In the genomic region with DNA sequence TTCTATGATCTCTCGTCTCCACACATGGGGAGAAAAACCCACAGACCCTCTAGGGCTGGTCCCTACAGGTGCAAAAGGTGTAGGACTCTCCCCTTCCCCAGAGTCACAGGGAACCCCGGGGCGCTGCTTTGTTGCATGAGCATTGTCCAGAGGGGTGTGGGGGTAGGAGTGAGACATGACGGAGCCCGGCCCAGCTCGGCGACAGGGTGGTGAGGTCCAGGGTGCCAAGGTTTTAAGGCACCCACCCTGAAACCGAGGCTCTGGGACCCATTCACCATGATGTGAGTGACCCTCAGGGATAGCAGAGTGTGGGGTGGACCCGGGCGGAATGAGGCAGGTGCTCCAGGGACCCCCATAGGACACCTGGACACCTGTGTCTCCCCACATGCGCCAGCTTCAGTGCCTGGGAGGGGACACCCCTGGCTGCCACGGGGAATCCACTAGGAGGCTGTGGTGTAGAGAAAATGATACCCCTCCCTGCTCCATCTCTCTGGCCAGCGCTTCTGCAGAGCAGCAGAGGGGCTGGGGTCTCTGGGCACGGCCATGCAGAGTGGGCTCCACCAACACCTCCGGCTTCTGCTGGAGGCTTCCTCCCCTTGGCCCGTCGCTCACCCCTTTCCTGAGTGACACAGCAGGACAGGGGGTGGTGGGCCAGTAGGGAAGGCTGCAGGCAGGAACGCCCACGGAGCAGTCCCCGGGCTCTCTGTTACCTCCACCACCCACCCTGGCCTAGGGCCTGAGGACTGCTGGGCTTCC, we compare ENCODE assay signal across 1 cellular context.
TF ChIP-seq lines count a peak whose summit lies in the region.

No MANE protein-coding gene starts in this region.

TF ChIP-seq in HEK293, 187 proteins besides CTCF, POLR2A, EP300 and RAD21:
- TF ChIP-seq ZFHX2 (tag by site-specific recombination; conservative IDR thresholded peaks at IDR 0.05) (0 out of 2 replicates have a peak, but pooled peaks have one; percentile 16), ZNF324 (tag by site-specific recombination; IDR thresholded peaks at IDR 0.05) (no peak)
